Comparison of ENCODE assay signal across 23 cellular contexts in genomic region chrX:81003491-81004185, GRCh38.
"Had no signal": no experiment of that assay in that cellular context is flagged by ENCODE, and none has a peak within 500 bp of the region (broad histone marks: within the 10 kb centered on the region; RNA-seq: fewer than 3 reads in every experiment).

No MANE protein-coding gene starts in this region.

- H2AFZ ChIP-seq: neural progenitor cell, parathyroid adenoma had no signal

- H3K4me1 ChIP-seq: neural progenitor cell, parathyroid adenoma, psoas muscle, right lobe of liver, sigmoid colon, stomach, tibial artery, transverse colon, upper lobe of left lung, vagina had no signal

- H3K27ac ChIP-seq: neural progenitor cell, ovary, parathyroid adenoma, psoas muscle, right lobe of liver, sigmoid colon, stomach, tibial artery, transverse colon, upper lobe of left lung, vagina had no signal

- H3K9me3 ChIP-seq: ovary, psoas muscle, right lobe of liver, sigmoid colon, tibial artery, transverse colon, upper lobe of left lung, vagina had no signal

- H3K27me3 ChIP-seq: neural progenitor cell, ovary, right lobe of liver, sigmoid colon, stomach, tibial artery, transverse colon, upper lobe of left lung, vagina had no signal

- H3K9ac ChIP-seq: neural progenitor cell, parathyroid adenoma had no signal

- H3K4me2 ChIP-seq: neural progenitor cell had no signal

- H3K4me3 ChIP-seq: neural progenitor cell, ovary, psoas muscle, right lobe of liver, sigmoid colon, stomach, tibial artery, transverse colon, upper lobe of left lung, vagina had no signal

- DNase-seq: naive thymus-derived CD4-positive, alpha-beta T cell; natural killer cell; occipital lobe; ovary; psoas muscle; right lobe of liver; sigmoid colon; small intestine; stimulated activated CD4-positive, alpha-beta T cell treated with anti-CD3 and anti-CD28 coated beads, Interleukin-15, amount 100 ng/mL, for 24 hours; stimulated activated CD4-positive, alpha-beta T cell treated with anti-CD3 and anti-CD28 coated beads, Interleukin-2, amount 100 ng/mL, for 24 hours; stimulated activated CD4-positive, alpha-beta T cell treated with anti-CD3 and anti-CD28 coated beads, Interleukin-2, amount 100 ng/mL, for 48 hours; stimulated activated CD4-positive, alpha-beta T cell treated with anti-CD3 and anti-CD28 coated beads, Interleukin-4, amount 100 ng/mL, for 24 hours; stimulated activated naive B cell treated with anti-CD40 and anti-IgM and Interleukin-4, amounts not matched to agents 10 μg/mL and 1 μg/mL and 100 μg/mL, for 72 hours; stimulated activated naive CD4-positive, alpha-beta T cell treated with Interleukin-2 at 50 U/mL for 16 hours; stomach; tibial artery; transverse colon had no signal

- H3K79me2 ChIP-seq: parathyroid adenoma had no signal

- ATAC-seq: naive thymus-derived CD4-positive, alpha-beta T cell; natural killer cell; psoas muscle; right cardiac atrium; stimulated activated effector memory CD8-positive, alpha-beta T cell treated with anti-CD3 and anti-CD28 coated beads, Interleukin-12 subunit alpha, Interleukin-12 subunit beta, amount 100 ng/mL, for 72 hours; stimulated activated naive B cell treated with anti-CD40 and anti-IgM and Interleukin-4, amounts not matched to agents 10 μg/mL and 1 μg/mL and 100 μg/mL, for 72 hours had no signal

- H3K36me3 ChIP-seq: neural progenitor cell, ovary, right lobe of liver, sigmoid colon, stomach, tibial artery, transverse colon, upper lobe of left lung, vagina had no signal
